In genomic region chr21:35991131-35991530, GRCh38 we compare ENCODE assay signal across 24 cellular contexts.
A peak's percentile ranks its signal among the peaks of the same experiment; 100 is the strongest.
DNase-seq lines count a peak whose midpoint lies in the region; ATAC-seq, FAIRE-seq and TF ChIP-seq lines count a peak whose summit lies in the region.
"Had no signal": no experiment of that assay in that cellular context is flagged by ENCODE, and none has a peak within 500 bp of the region (broad histone marks: within the 10 kb centered on the region; RNA-seq: fewer than 3 reads in every experiment).

No MANE protein-coding gene starts in this region.

- TF ChIP-seq CTCF in HepG2 (CRISPR knock-in tag; IDR thresholded peaks at IDR 0.05) (no peak), right lobe of liver (IDR thresholded peaks at IDR 0.05) (no peak), GM23338 (conservative IDR thresholded peaks at IDR 0.05; ENCODE audit: low read depth in 2 of 2) (no peak), K562 (IDR thresholded peaks at IDR 0.05 in 2 of 3, conservative IDR thresholded peaks at IDR 0.05 in 1 of 3; ENCODE audit: insufficient read depth in 2 of 3, low read depth in 1 of 3, low read length in 3 of 3) (no peak), brain microvascular endothelial cell (IDR thresholded peaks at IDR 0.05; ENCODE audit: low read depth, low read length, missing control alignments) (no peak)

- no peaks in the 10 kb centered on the region for H3K9me1 ChIP-seq in K562 (ENCODE audit: control insufficient read depth, insufficient read depth, low read length)

- H3K9ac ChIP-seq in HepG2 (ENCODE audit: insufficient read depth, low read depth, low read length) (no peak overlapping the region), K562 (ENCODE audit: insufficient read depth in 1 of 2, low read depth in 2 of 2, low read length in 2 of 2) (no peak overlapping the region)
- H3K9ac ChIP-seq: BLaER1 had no signal

- no peak for FAIRE-seq in HepG2 (lab: Jason Lieb, UNC)
- FAIRE-seq in K562 (lab: Jason Lieb, UNC): no peak
- FAIRE-seq: A204.1, D721Med, G401.6, GM12891, GM19239 had no signal

- no peaks in the 10 kb centered on the region for H3F3A ChIP-seq in GM23338 (replicated peaks; ENCODE audit: low read depth)

- in situ Hi-C loops in HepG2 (cut with HindIII; ENCODE audit: extremely low pct_ligation_motif_present, low pct_unique_long_range_greater_than_20kb): no loop called here
- in situ Hi-C loops in K562 (cut with MboI): no loop called here
- in situ Hi-C loops in brain microvascular endothelial cell (cut with HindIII; ENCODE audit: low pct_ligation_motif_present, low sequenced_read_pairs): no loop called here

- H3K36me3 Mint-ChIP-seq in GM23338 (ENCODE audit: low read depth): no peaks in the 10 kb centered on the region
- H3K36me3 Mint-ChIP-seq: CD14-positive monocyte; CD4-positive, alpha-beta memory T cell; CD4-positive, CD25-positive, alpha-beta regulatory T cell; CD8-positive, alpha-beta memory T cell had no signal

- H3K27ac Mint-ChIP-seq in GM23338: no peak overlapping the region
- H3K27ac Mint-ChIP-seq: CD14-positive monocyte; CD4-positive, alpha-beta memory T cell; CD4-positive, CD25-positive, alpha-beta regulatory T cell; CD8-positive, alpha-beta memory T cell had no signal

- H3K9me2 ChIP-seq in GM23338 (ENCODE audit: insufficient read depth): 0 out of 2 replicates have a peak, but pooled peaks cover 2% of the 10 kb centered on the region

- H3K27ac ChIP-seq in HepG2 (ENCODE audit: extremely low read length, insufficient read depth, low read length) (no peak overlapping the region), right lobe of liver (no peak overlapping the region), GM23338 (ENCODE audit: low read depth) (no peak overlapping the region), K562 (ENCODE audit: extremely low read depth, low read depth, low read length) (no peak overlapping the region), brain microvascular endothelial cell (no peak overlapping the region)
- H3K27ac ChIP-seq: BLaER1 had no signal

- no peaks in the 10 kb centered on the region for H3K27me3 ChIP-seq in HepG2 (ENCODE audit: control insufficient read depth in 1 of 2, insufficient read depth in 2 of 2, low read length in 2 of 2)
- H3K27me3 ChIP-seq in right lobe of liver: no peaks in the 10 kb centered on the region
- H3K27me3 ChIP-seq in GM23338 (ENCODE audit: insufficient read depth): no peaks in the 10 kb centered on the region
- H3K27me3 ChIP-seq in K562 (ENCODE audit: control insufficient read depth in 2 of 2, insufficient read depth in 2 of 2, low read length in 2 of 2): peaks cover 23 to 52% of the 10 kb centered on the region in 2 experiments
- no peaks in the 10 kb centered on the region for H3K27me3 ChIP-seq in brain microvascular endothelial cell (replicated peaks)
- H3K27me3 ChIP-seq: BE2C had no signal

- H3K4me2 ChIP-seq in HepG2 (ENCODE audit: low read depth, low read length): peak overlapping the region; percentile 27; the same call in 1 of the 2 replicates
- H3K4me2 ChIP-seq in GM23338: no peak overlapping the region
- no peak overlapping the region for H3K4me2 ChIP-seq in K562 (ENCODE audit: insufficient read depth, low read length)
- H3K4me2 ChIP-seq: BLaER1 had no signal

- H3K79me2 ChIP-seq in HepG2 (ENCODE audit: insufficient read depth, low read length): no peaks in the 10 kb centered on the region
- no peaks in the 10 kb centered on the region for H3K79me2 ChIP-seq in GM23338 (replicated peaks; ENCODE audit: insufficient read depth)
- no peaks in the 10 kb centered on the region for H3K79me2 ChIP-seq in K562 (ENCODE audit: control insufficient read depth, insufficient read depth, low read length)

- POLR2A ChIA-PET in HepG2 (lab: Yijun Ruan, JAX): no interaction called here
- POLR2A ChIA-PET in K562 (lab: Yijun Ruan, JAX): no interaction called here

- TF ChIP-seq POLR2A in HepG2 (IDR thresholded peaks at IDR 0.05; ENCODE audit: insufficient read depth in 1 of 2, low read depth in 2 of 2, low read length in 2 of 2) (no peak), right lobe of liver (IDR thresholded peaks at IDR 0.05) (no peak), K562 (conservative IDR thresholded peaks at IDR 0.05) (no peak)

- no peaks in the 10 kb centered on the region for H3K9me3 Mint-ChIP-seq in GM23338
- H3K9me3 Mint-ChIP-seq: CD8-positive, alpha-beta memory T cell had no signal

- TF ChIP-seq EP300 in HepG2 (IDR thresholded peaks at IDR 0.05; ENCODE audit: low read depth in 2 of 2, low read length in 2 of 2): no peak
- no peak for TF ChIP-seq EP300 in HepG2 (CRISPR knock-in tag; IDR thresholded peaks at IDR 0.05; ENCODE audit: borderline replicate concordance)
- TF ChIP-seq EP300 in K562 (IDR thresholded peaks at IDR 0.05; ENCODE audit: low read length): no peak

- H3K4me3 ChIP-seq in HepG2 (replicated peaks in 1 of 3; ENCODE audit: insufficient read depth in 1 of 3, low read depth in 2 of 3, low read length in 3 of 3): no peak overlapping the region
- no peak overlapping the region for H3K4me3 ChIP-seq in right lobe of liver
- no peak overlapping the region for H3K4me3 ChIP-seq in GM23338
- no peak overlapping the region for H3K4me3 ChIP-seq in K562
- no peak overlapping the region for H3K4me3 ChIP-seq in brain microvascular endothelial cell (ENCODE audit: low read depth, low read length)
- H3K4me3 ChIP-seq: BLaER1 had no signal

- H3K9me3 ChIP-seq in HepG2 (ENCODE audit: low read length) (no peaks in the 10 kb centered on the region), right lobe of liver (no peaks in the 10 kb centered on the region), K562 (replicated peaks; ENCODE audit: control insufficient read depth, insufficient read depth, low read depth, low read length) (no peaks in the 10 kb centered on the region; the same call in 1 of the 2 replicates)
- H3K9me3 ChIP-seq: BE2C, Caco-2 had no signal

- TF ChIP-seq RAD21 in HepG2 (CRISPR knock-in tag; IDR thresholded peaks at IDR 0.05) (no peak), K562 (CRISPR knock-in tag; conservative IDR thresholded peaks at IDR 0.05 in 1 of 2, IDR thresholded peaks at IDR 0.05 in 1 of 2) (no peak)

- intact Hi-C loops in HepG2 (cut with micrococcal nuclease; ENCODE audit: unreplicated experiment) (no loop called here), right lobe of liver (cut with DNase I) (no loop called here), K562 (cut with micrococcal nuclease) (no loop called here)

- no peaks in the 10 kb centered on the region for H4K20me1 ChIP-seq in HepG2 (ENCODE audit: insufficient read depth, low read length)
- no peaks in the 10 kb centered on the region for H4K20me1 ChIP-seq in GM23338 (replicated peaks; ENCODE audit: insufficient read depth)
- H4K20me1 ChIP-seq in K562 (replicated peaks; ENCODE audit: control insufficient read depth, insufficient read depth, low read length): no peaks in the 10 kb centered on the region
- H4K20me1 ChIP-seq: BLaER1 had no signal

- H3K4me3 Mint-ChIP-seq in GM23338: no peak overlapping the region
- H3K4me3 Mint-ChIP-seq: CD14-positive monocyte; CD4-positive, alpha-beta memory T cell; CD4-positive, CD25-positive, alpha-beta regulatory T cell; CD8-positive, alpha-beta memory T cell had no signal

- WGBS in HepG2 (ENCODE audit: low lambda C conversion rate): 49% methylated on average over 6 of the region's 6 CpGs
- 86% methylated on average over 3 of the region's 6 CpGs for WGBS in right lobe of liver (ENCODE audit: insufficient coverage, low coverage, low lambda C conversion rate, missing lambda C conversion rate)
- 20% methylated on average over 6 of the region's 6 CpGs for WGBS in K562 (ENCODE audit: insufficient coverage, low coverage, missing lambda C conversion rate)

- peak; percentile 82 for ATAC-seq in HepG2
- no peak for ATAC-seq in right lobe of liver
- ATAC-seq in GM23338: no peak
- ATAC-seq in K562: peak; percentile 26; the same call in 1 of the 3 replicates

- no peaks in the 10 kb centered on the region for H3K4me1 Mint-ChIP-seq in GM23338

- no peaks in the 10 kb centered on the region for H3K27me3 Mint-ChIP-seq in GM23338 (ENCODE audit: insufficient read depth, low read depth, poor library complexity)

- CTCF ChIA-PET in HepG2 (lab: Yijun Ruan, JAX; ENCODE audit: low intra/inter-chr PET ratio, low total read pairs) (no interaction called here), K562 (lab: Yijun Ruan, JAX; ENCODE audit: low intra/inter-chr PET ratio) (no interaction called here)

- DNase-seq in HepG2 (ENCODE audit: low spot score) (peak; percentile 12), right lobe of liver (no peak), GM23338 (ENCODE audit: low spot score) (no peak), K562 (ENCODE audit: extremely low read depth in 1 of 4, low spot score in 3 of 4) (no peak), medulla oblongata (ENCODE audit: extremely low spot score) (no peak), brain microvascular endothelial cell (no peak)
- DNase-seq: 8988T; ACHN; BE2C; C1 segment of cervical spinal cord; Caco-2; Calu3; CD4-positive, alpha-beta memory T cell; CD4-positive, CD25-positive, alpha-beta regulatory T cell; CD8-positive, alpha-beta memory T cell; DMS79 treated with DMSO at 0.1 percent for 48 hours; GF-D8 had no signal

- BruUV-seq in HepG2 (replicated peaks; lab: Mats Ljungman, UMichigan) (no TSS peak), K562 (replicated peaks; lab: Mats Ljungman, UMichigan) (no TSS peak)

- H3K36me3 ChIP-seq in HepG2 (replicated peaks in 1 of 2; ENCODE audit: control insufficient read depth in 1 of 2, insufficient read depth in 2 of 2, low read length in 2 of 2): no peaks in the 10 kb centered on the region
- H3K36me3 ChIP-seq in right lobe of liver: no peaks in the 10 kb centered on the region
- H3K36me3 ChIP-seq in GM23338 (ENCODE audit: insufficient read depth): no peaks in the 10 kb centered on the region
- no peaks in the 10 kb centered on the region for H3K36me3 ChIP-seq in K562 (ENCODE audit: control insufficient read depth, insufficient read depth, low read length)
- H3K36me3 ChIP-seq in brain microvascular endothelial cell (replicated peaks): no peaks in the 10 kb centered on the region
- H3K36me3 ChIP-seq: BE2C, BLaER1 had no signal

- no peak overlapping the region for H2AFZ ChIP-seq in HepG2 (ENCODE audit: low read length)
- peak overlapping the region; percentile 76; the same call in 1 of the 2 replicates for H2AFZ ChIP-seq in GM23338
- H2AFZ ChIP-seq in K562 (ENCODE audit: low read depth, low read length): no peak overlapping the region

- peaks cover 71% of the 10 kb centered on the region for H3K4me1 ChIP-seq in HepG2 (ENCODE audit: insufficient read depth, low read length)
- no peaks in the 10 kb centered on the region for H3K4me1 ChIP-seq in right lobe of liver
- no peaks in the 10 kb centered on the region for H3K4me1 ChIP-seq in GM23338 (ENCODE audit: insufficient read depth)
- no peaks in the 10 kb centered on the region for H3K4me1 ChIP-seq in K562 (replicated peaks in 1 of 2; ENCODE audit: control insufficient read depth in 2 of 2, insufficient read depth in 2 of 2, low read length in 2 of 2)
- H3K4me1 ChIP-seq: BE2C had no signal

TF ChIP-seq in GM23338, 12 proteins besides CTCF, POLR2A, EP300 and RAD21 (continues in another document):
- TF ChIP-seq EZH2 (IDR thresholded peaks at IDR 0.05; ENCODE audit: low read depth, unreplicated experiment): no peak

TF ChIP-seq in K562, 482 proteins besides CTCF, POLR2A, EP300 and RAD21 (continues in another document):
- TF ChIP-seq PRMT5 (CRISPR knock-in tag; IDR thresholded peaks at IDR 0.05) (no peak), NFIC (IDR thresholded peaks at IDR 0.05) (peak; percentile 38; the same call in 1 of the 2 replicates)

Comparison
In these comparisons a context has a peak if more than half of its experiments do, and no peak if none do; other contexts are left out.
1. ATAC-seq: peak in HepG2 (single experiment) and K562 (single experiment); none in right lobe of liver (0 of 4) and GM23338 (single experiment).
2. Of the 241 proteins assayed by ChIP-seq in both HepG2 and K562: peak only in HepG2: none; only in K562: NFIC; in both: none; in neither: 240.